ENCODE assay signal across 19 cellular contexts in the genomic region with DNA sequence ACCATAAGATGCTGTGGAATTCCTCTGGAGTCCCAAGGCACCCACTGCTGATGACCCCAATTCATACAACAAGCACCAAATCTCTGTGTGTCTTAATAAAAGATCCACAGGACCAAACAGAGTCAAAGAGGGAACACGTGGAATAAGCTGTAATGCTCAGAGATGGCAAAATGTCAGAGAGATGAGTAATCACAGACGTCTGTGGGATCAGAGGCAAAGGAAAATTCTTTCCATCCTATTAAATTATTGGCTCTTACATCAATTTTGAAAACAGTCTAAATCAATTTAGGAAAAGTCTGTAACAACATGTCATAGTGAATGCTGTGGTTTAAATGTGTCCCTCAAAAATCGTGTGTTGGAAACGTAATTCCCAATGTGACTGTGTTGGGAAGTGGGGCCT. TPM values are rescaled to one million over a fixed set of nuclear protein-coding genes. Genes with fewer than 3 reads are reported as not detected.
DNase-seq lines count a peak whose midpoint lies in the region; ATAC-seq and TF ChIP-seq lines count a peak whose summit lies in the region.
"Had no signal": no experiment of that assay in that cellular context is flagged by ENCODE, and none has a peak within 500 bp of the region (broad histone marks: within the 10 kb centered on the region; RNA-seq: fewer than 3 reads in every experiment).

No MANE protein-coding gene starts in this region.

- no peaks in the 10 kb centered on the region for H3K27me3 ChIP-seq in neuronal stem cell (ENCODE audit: control insufficient read depth in 3 of 3, insufficient read depth in 3 of 3, low read depth in 1 of 3, low read length in 3 of 3)
- no peaks in the 10 kb centered on the region for H3K27me3 ChIP-seq in CD8-positive, alpha-beta memory T cell (ENCODE audit: insufficient read depth, low read length, poor library complexity, severe bottlenecking)
- H3K27me3 ChIP-seq: upper lobe of right lung had no signal

- no peaks in the 10 kb centered on the region for H3K9me3 ChIP-seq in neuronal stem cell (replicated peaks in 1 of 2; ENCODE audit: control insufficient read depth in 2 of 2, insufficient read depth in 1 of 2, low read depth in 1 of 2, low read length in 2 of 2)
- H3K9me3 ChIP-seq in CD8-positive, alpha-beta memory T cell (ENCODE audit: low read length): no peaks in the 10 kb centered on the region
- H3K9me3 ChIP-seq: upper lobe of right lung had no signal

- no peak overlapping the region for H3K9ac ChIP-seq in neuronal stem cell (ENCODE audit: low read depth, low read length, poor library complexity)

- POLR2A ChIA-PET in CD8-positive, alpha-beta memory T cell (lab: Charles Lee): no interaction called here

- H2BK15ac ChIP-seq in neuronal stem cell (ENCODE audit: low read length): no peak overlapping the region

- no peak for ATAC-seq in GM18858 (IDR thresholded peaks at IDR 0.05; ENCODE audit: unreplicated experiment)
- ATAC-seq: stimulated activated naive B cell treated with anti-CD40 and anti-IgM and Interleukin-4, amounts not matched to agents 10 μg/mL and 1 μg/mL and 100 μg/mL, for 72 hours; upper lobe of right lung had no signal

- H2BK12ac ChIP-seq in neuronal stem cell (ENCODE audit: low read length): no peak overlapping the region

- H3K18ac ChIP-seq in neuronal stem cell (ENCODE audit: low read length): no peak overlapping the region

- H2BK5ac ChIP-seq in neuronal stem cell (ENCODE audit: low read length): no peak overlapping the region

- peak overlapping the region; percentile 40 for H2AFZ ChIP-seq in neuronal stem cell (ENCODE audit: low read length)

- no peak overlapping the region for H3K4me2 ChIP-seq in neuronal stem cell (ENCODE audit: insufficient read depth, low read length, poor library complexity, severe bottlenecking)

- CTCF ChIA-PET in CD8-positive, alpha-beta memory T cell (lab: Charles Lee): interaction anchor here (1.4 to 1.6 kb wide), 2 partner anchors 17 to 42 kb away, joined by 4 to 6 read pairs; a partner anchor contains a TSS

- TF ChIP-seq CTCF in CD14-positive monocyte (IDR thresholded peaks at IDR 0.05) (no peak), nephron progenitor cell (IDR thresholded peaks at IDR 0.05) (no peak)

- H3K4ac ChIP-seq in neuronal stem cell (ENCODE audit: low read length): no peak overlapping the region

- no peak overlapping the region for H3K23ac ChIP-seq in neuronal stem cell (ENCODE audit: low read depth, low read length, poor library complexity)

- H3K79me1 ChIP-seq in neuronal stem cell (ENCODE audit: low read depth, low read length): no peaks in the 10 kb centered on the region

- no peaks in the 10 kb centered on the region for H3K36me3 ChIP-seq in neuronal stem cell (replicated peaks in 1 of 2; ENCODE audit: control insufficient read depth in 2 of 2, insufficient read depth in 2 of 2, low read length in 2 of 2)
- H3K36me3 ChIP-seq in CD8-positive, alpha-beta memory T cell (ENCODE audit: insufficient read depth, low read length): no peaks in the 10 kb centered on the region
- H3K36me3 ChIP-seq: upper lobe of right lung had no signal

- no peak overlapping the region for H3K4me3 ChIP-seq in neuronal stem cell (ENCODE audit: low read length in 2 of 2)
- H3K4me3 ChIP-seq in CD8-positive, alpha-beta memory T cell (ENCODE audit: low read length): no peak overlapping the region
- H3K4me3 ChIP-seq: SK-N-MC, skin epidermis, upper lobe of right lung had no signal

- no peak overlapping the region for H2AK5ac ChIP-seq in neuronal stem cell (ENCODE audit: low read depth, low read length)

- peak; percentile 80 for DNase-seq in AG20443 (ENCODE audit: low spot score)
- peak; percentile 38 for DNase-seq in LHCN-M2 (ENCODE audit: low read depth)
- DNase-seq in dedifferentiated amniotic fluid mesenchymal stem cell (ENCODE audit: extremely low spot score): peak; percentile 87
- no peak for DNase-seq in neuronal stem cell (ENCODE audit: low spot score)
- no peak for DNase-seq in CD14-positive monocyte (ENCODE audit: low spot score)
- DNase-seq in nephron progenitor cell: no peak
- DNase-seq in CD8-positive, alpha-beta memory T cell: no peak
- DNase-seq: activated CD4-positive, alpha-beta T cell treated with anti-CD3 and anti-CD28 coated beads, Interleukin-2, amount 50 U/mL, for 48 hours; C1 segment of cervical spinal cord; Kasumi-1; NCI-H187; NCI-H524; nucleus accumbens; stimulated activated naive B cell treated with anti-CD40 and anti-IgM and Interleukin-4, amounts not matched to agents 10 μg/mL and 1 μg/mL and 100 μg/mL, for 72 hours; upper lobe of right lung had no signal

- H4K91ac ChIP-seq in neuronal stem cell (ENCODE audit: low read depth, low read length, poor library complexity): no peak overlapping the region

- H3K14ac ChIP-seq in neuronal stem cell (ENCODE audit: low read length): no peak overlapping the region

- H3K4me3 Mint-ChIP-seq in CD14-positive monocyte (no peak overlapping the region), nephron progenitor cell (no peak overlapping the region)
- H3K4me3 Mint-ChIP-seq in CD8-positive, alpha-beta memory T cell: no peak overlapping the region
- H3K4me3 Mint-ChIP-seq: stimulated activated naive B cell treated with anti-CD40 and anti-IgM and Interleukin-4, amounts not matched to agents 10 μg/mL and 1 μg/mL and 100 μg/mL, for 72 hours had no signal

- peaks cover 0 to 1% of the 10 kb centered on the region in 2 donors for H3K4me1 ChIP-seq in neuronal stem cell (ENCODE audit: control insufficient read depth in 2 of 2, insufficient read depth in 1 of 2, low read depth in 1 of 2, low read length in 2 of 2)
- no peaks in the 10 kb centered on the region for H3K4me1 ChIP-seq in CD8-positive, alpha-beta memory T cell (ENCODE audit: insufficient read depth, low read length)
- H3K4me1 ChIP-seq: upper lobe of right lung had no signal

- no peak overlapping the region for H3K27ac ChIP-seq in neuronal stem cell (replicated peaks; ENCODE audit: low read length)
- H3K27ac ChIP-seq in CD8-positive, alpha-beta memory T cell (ENCODE audit: low read depth, low read length): no peak overlapping the region
- H3K27ac ChIP-seq: SK-N-MC, upper lobe of right lung had no signal

- H3K36me3 Mint-ChIP-seq in CD14-positive monocyte (no peaks in the 10 kb centered on the region), nephron progenitor cell (ENCODE audit: low read depth) (no peaks in the 10 kb centered on the region)
- no peaks in the 10 kb centered on the region for H3K36me3 Mint-ChIP-seq in CD8-positive, alpha-beta memory T cell
- H3K36me3 Mint-ChIP-seq: stimulated activated naive B cell treated with anti-CD40 and anti-IgM and Interleukin-4, amounts not matched to agents 10 μg/mL and 1 μg/mL and 100 μg/mL, for 72 hours had no signal

- no peaks in the 10 kb centered on the region for H3K4me1 Mint-ChIP-seq in CD14-positive monocyte
- H3K4me1 Mint-ChIP-seq in nephron progenitor cell: no peaks in the 10 kb centered on the region
- no peaks in the 10 kb centered on the region for H3K4me1 Mint-ChIP-seq in CD8-positive, alpha-beta memory T cell
- H3K4me1 Mint-ChIP-seq: stimulated activated naive B cell treated with anti-CD40 and anti-IgM and Interleukin-4, amounts not matched to agents 10 μg/mL and 1 μg/mL and 100 μg/mL, for 72 hours had no signal

- intact Hi-C loops in CD14-positive monocyte (cut with micrococcal nuclease): no loop called here

- no peak overlapping the region for H4K8ac ChIP-seq in neuronal stem cell (ENCODE audit: low read depth, low read length)

- H3K27me3 Mint-ChIP-seq in CD14-positive monocyte (ENCODE audit: low read depth in 3 of 3) (no peaks in the 10 kb centered on the region), nephron progenitor cell (ENCODE audit: low read depth, poor library complexity) (no peaks in the 10 kb centered on the region)
- no peaks in the 10 kb centered on the region for H3K27me3 Mint-ChIP-seq in CD8-positive, alpha-beta memory T cell
- H3K27me3 Mint-ChIP-seq: stimulated activated naive B cell treated with anti-CD40 and anti-IgM and Interleukin-4, amounts not matched to agents 10 μg/mL and 1 μg/mL and 100 μg/mL, for 72 hours had no signal

- no peak overlapping the region for H2BK120ac ChIP-seq in neuronal stem cell (ENCODE audit: low read depth, low read length)

- WGBS in neuronal stem cell (ENCODE audit: extremely low coverage in 2 of 2, insufficient read length in 2 of 2, insufficient replicate concordance in 1 of 2), 2 donors: no CpG with 5 or more reads among the region's 4 CpGs

- no peak overlapping the region for H3K27ac Mint-ChIP-seq in CD14-positive monocyte
- H3K27ac Mint-ChIP-seq in nephron progenitor cell: no peak overlapping the region
- no peak overlapping the region for H3K27ac Mint-ChIP-seq in CD8-positive, alpha-beta memory T cell
- H3K27ac Mint-ChIP-seq: stimulated activated naive B cell treated with anti-CD40 and anti-IgM and Interleukin-4, amounts not matched to agents 10 μg/mL and 1 μg/mL and 100 μg/mL, for 72 hours had no signal

- no peaks in the 10 kb centered on the region for H3K9me3 Mint-ChIP-seq in CD14-positive monocyte
- H3K9me3 Mint-ChIP-seq in nephron progenitor cell: no peaks in the 10 kb centered on the region
- H3K9me3 Mint-ChIP-seq in CD8-positive, alpha-beta memory T cell: no peaks in the 10 kb centered on the region
- H3K9me3 Mint-ChIP-seq: stimulated activated naive B cell treated with anti-CD40 and anti-IgM and Interleukin-4, amounts not matched to agents 10 μg/mL and 1 μg/mL and 100 μg/mL, for 72 hours had no signal

RNA-seq across cellular contexts. Expression of a gene that starts 17.5 kb away (rescaled TPM):
- total RNA-seq in LHCN-M2 (2014; rRNA removed): not detected in 2 replicates
- not detected for polyA plus RNA-seq in LHCN-M2 (2012)
- polyA plus RNA-seq in neuronal stem cell (2013, experiment 1 of 2): 0.08 TPM
- 0.04 TPM for polyA plus RNA-seq in neuronal stem cell (2013, experiment 2 of 2)
- polyA plus RNA-seq in CD14-positive monocyte: under 1 TPM; 0.33 to 0.49 TPM
- total RNA-seq in CD8-positive, alpha-beta memory T cell: 10 to 100 TPM; 12.5 to 14.5 TPM
- 220 TPM for polyA plus RNA-seq in CD8-positive, alpha-beta memory T cell
- total RNA-seq: OCI-LY7 had no signal

Comparison
In these comparisons a context has a peak if more than half of its experiments do, and no peak if none do; other contexts are left out.
1. DNase-seq: peak in AG20443 (single experiment), LHCN-M2 (single experiment) and dedifferentiated amniotic fluid mesenchymal stem cell (single experiment); none in neuronal stem cell (single experiment), CD14-positive monocyte (single experiment), nephron progenitor cell (single experiment) and CD8-positive, alpha-beta memory T cell (0 of 5).
2. RNA of a gene that starts 17.5 kb away (total RNA-seq): 12.5 to 14.5 TPM in CD8-positive, alpha-beta memory T cell; not detected in LHCN-M2; every median in the first group is over 10 times any median in the second.